ENCODE assay signal across 15 cellular contexts in the genomic region with DNA sequence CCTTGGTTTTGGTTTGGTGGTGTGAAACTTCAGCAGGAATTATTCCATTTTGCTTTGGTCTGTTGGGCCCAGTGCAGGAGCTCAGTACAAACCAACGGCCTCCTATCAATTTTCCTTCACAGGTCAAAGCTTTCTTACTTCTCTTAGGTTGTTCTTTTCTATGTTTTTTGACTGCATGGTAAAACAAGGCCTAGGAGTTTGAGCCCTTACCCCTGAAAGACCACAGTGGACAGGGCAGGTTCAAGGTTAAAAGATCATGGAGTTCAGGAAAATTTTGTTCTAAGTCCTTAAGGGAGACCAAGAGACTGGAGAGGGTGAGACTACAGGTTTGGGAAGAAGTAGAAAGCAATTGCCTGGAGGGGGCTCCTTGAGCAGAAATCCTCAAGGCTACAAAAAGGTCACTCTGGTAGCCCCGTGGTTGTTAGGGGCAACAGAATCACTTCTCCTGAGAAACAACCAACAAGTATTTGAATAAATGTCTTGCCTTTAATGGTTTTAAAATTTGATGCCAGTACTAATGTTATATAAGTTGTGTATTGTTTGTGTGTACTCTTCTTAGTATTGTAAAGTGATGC. TPM values are rescaled to one million over a fixed set of nuclear protein-coding genes. Genes with fewer than 3 reads are reported as not detected.
DNase-seq lines count a peak whose midpoint lies in the region; ATAC-seq, FAIRE-seq and TF ChIP-seq lines count a peak whose summit lies in the region.
"Had no signal": no experiment of that assay in that cellular context is flagged by ENCODE, and none has a peak within 500 bp of the region (broad histone marks: within the 10 kb centered on the region; RNA-seq: fewer than 3 reads in every experiment).

No MANE protein-coding gene starts in this region.

- H2BK5ac ChIP-seq in mesenchymal stem cell (ENCODE audit: low read depth, low read length, poor library complexity, severe bottlenecking), result no peak overlapping the region

- intact Hi-C loops in heart left ventricle (cut with DNase I), result loop anchor here in 9 of 10 donors (5.0 to 10.0 kb wide), 7 partner anchors 68 to 478 kb away; no protein-coding TSS in a partner anchor
- intact Hi-C loops in right cardiac atrium (cut with DNase I), result loop anchor here in 3 of 4 donors (5.0 to 10.0 kb wide), 5 partner anchors 73 to 476 kb away; no protein-coding TSS in a partner anchor
- intact Hi-C loops in GM12878 (cut with micrococcal nuclease; ENCODE audit: unreplicated experiment), result no loop called here
- intact Hi-C loops in uterus (cut with DNase I; ENCODE audit: low total_unique reads), result no loop called here

- H3K36me3 ChIP-seq in heart left ventricle, result no peaks in the 10 kb centered on the region
- H3K36me3 ChIP-seq in GM12878 (ENCODE audit: control insufficient read depth in 2 of 2, insufficient read depth in 2 of 2, low read length in 1 of 2), result no peaks in the 10 kb centered on the region
- H3K36me3 ChIP-seq in mesenchymal stem cell (ENCODE audit: control insufficient read depth in 1 of 2, insufficient read depth in 2 of 2, low read depth in 1 of 2, low read length in 2 of 2), result no peaks in the 10 kb centered on the region
- H3K36me3 ChIP-seq in uterus, result no peaks in the 10 kb centered on the region

- 69 to 80% (median 78%) methylated on average over 2 of the region's 2 CpGs for WGBS in heart left ventricle, 4 donors
- 81% methylated on average over 2 of the region's 2 CpGs for WGBS in right cardiac atrium
- WGBS in GM12878 (ENCODE audit: insufficient coverage, insufficient replicate concordance, low lambda C conversion rate, missing lambda C conversion rate), result 24% methylated on average over 2 of the region's 2 CpGs
- WGBS in mesenchymal stem cell, result no CpG with 5 or more reads among the region's 2 CpGs

- BruUV-seq in GM12878 (replicated peaks; lab: Mats Ljungman, UMichigan), result no TSS peak

- ATAC-seq in heart left ventricle (no peak), right cardiac atrium (no peak), GM12878 (no peak), GM18505 (IDR thresholded peaks at IDR 0.05; ENCODE audit: unreplicated experiment) (no peak), HG02798 (IDR thresholded peaks at IDR 0.05; ENCODE audit: poor library complexity, unreplicated experiment) (no peak)
- ATAC-seq: activated CD8-positive, alpha-beta memory T cell treated with anti-CD3 and anti-CD28 coated beads, Interleukin-2, amount 10 ng/mL, durations not matched to agents 7 days and 5 days; stimulated activated effector memory CD8-positive, alpha-beta T cell treated with anti-CD3 and anti-CD28 coated beads, Interleukin-12 subunit alpha, Interleukin-12 subunit beta, amount 100 ng/mL, for 72 hours had no signal

- H2AFZ ChIP-seq in GM12878 (ENCODE audit: control insufficient read depth, low read depth, low read length) (peak overlapping the region; percentile 15; the same call in 1 of the 2 replicates), mesenchymal stem cell (ENCODE audit: low read depth, low read length) (no peak overlapping the region)

- H3K9me3 ChIP-seq in heart left ventricle, result no peaks in the 10 kb centered on the region
- H3K9me3 ChIP-seq in right cardiac atrium (ENCODE audit: control insufficient read depth, low read length), result no peaks in the 10 kb centered on the region
- no peaks in the 10 kb centered on the region for H3K9me3 ChIP-seq in GM12878 (replicated peaks; ENCODE audit: control insufficient read depth, insufficient read depth, low read length)
- no peaks in the 10 kb centered on the region for H3K9me3 ChIP-seq in mesenchymal stem cell (ENCODE audit: control insufficient read depth, low read length)
- H3K9me3 ChIP-seq in uterus, result no peaks in the 10 kb centered on the region

- no peaks in the 10 kb centered on the region for H3K79me2 ChIP-seq in GM12878 (ENCODE audit: control insufficient read depth, insufficient read depth, low read length)

- no peaks in the 10 kb centered on the region for H3K79me1 ChIP-seq in mesenchymal stem cell (replicated peaks; ENCODE audit: low read length, poor library complexity, severe bottlenecking)

- POLR2A ChIA-PET in GM12878 (lab: Charles Lee), result no interaction called here

- TF ChIP-seq POLR2A in heart left ventricle (IDR thresholded peaks at IDR 0.05), result no peak
- TF ChIP-seq POLR2A in GM12878 (IDR thresholded peaks at IDR 0.05; ENCODE audit: low read depth, low read length), result no peak
- no peak for TF ChIP-seq POLR2A in uterus (IDR thresholded peaks at IDR 0.05)
- no peak for TF ChIP-seq POLR2A in GM18505 (IDR thresholded peaks at IDR 0.05; ENCODE audit: borderline replicate concordance, extremely low read depth, insufficient read depth, insufficient read length)

- peak overlapping the region; percentile 39 for H4K91ac ChIP-seq in mesenchymal stem cell (ENCODE audit: low read length)

- H4K8ac ChIP-seq in mesenchymal stem cell (ENCODE audit: low read length), result no peak overlapping the region

- no peak overlapping the region for H3K14ac ChIP-seq in mesenchymal stem cell (ENCODE audit: low read length in 2 of 2)

- H2BK120ac ChIP-seq in mesenchymal stem cell (ENCODE audit: low read depth, low read length), result peak overlapping the region; percentile 61

- H2BK15ac ChIP-seq in mesenchymal stem cell (ENCODE audit: low read depth, poor library complexity, severe bottlenecking), result no peak overlapping the region

- H3K9ac ChIP-seq in GM12878 (ENCODE audit: control insufficient read depth, insufficient read depth, low read length) (no peak overlapping the region), mesenchymal stem cell (ENCODE audit: low read length) (no peak overlapping the region)

- no peak for TF ChIP-seq EP300 in GM12878 (IDR thresholded peaks at IDR 0.05; ENCODE audit: borderline replicate concordance in 1 of 2, control insufficient read depth in 1 of 2, low read depth in 2 of 2, low read length in 2 of 2)

- DNase-seq in heart left ventricle (no peak), right cardiac atrium (no peak), GM12878 (ENCODE audit: low read depth, low spot score) (no peak), mesenchymal stem cell (no peak), uterus (no peak), NCI-H82 treated with DMSO at 0.1 percent for 48 hours (lab: John Stamatoyannopoulos, UW; ENCODE audit: unreplicated experiment) (no peak)
- DNase-seq: activated CD8-positive, alpha-beta memory T cell treated with anti-CD3 and anti-CD28 coated beads, Interleukin-2, amount 10 ng/mL, durations not matched to agents 7 days and 5 days; activated naive CD4-positive, alpha-beta T cell treated with Interleukin-2 at 50 U/mL for 16 hours; NCI-H2107; NK-92 treated with Interleukin-12 subunit alpha and Interleukin-12 subunit beta, amount 100 ng/mL, for 24 hours; stimulated activated CD4-positive, alpha-beta T cell treated with anti-CD3 and anti-CD28 coated beads, Interleukin-4, amount 100 ng/mL, for 4 hours had no signal

- no peaks in the 10 kb centered on the region for H4K20me1 ChIP-seq in GM12878 (ENCODE audit: control insufficient read depth, insufficient read depth)

- TF ChIP-seq CTCF in heart left ventricle (IDR thresholded peaks at IDR 0.05) (no peak), GM12878 (IDR thresholded peaks at IDR 0.05 in 2 of 3, conservative IDR thresholded peaks at IDR 0.05 in 1 of 3; ENCODE audit: control insufficient read depth in 2 of 3, extremely low read depth in 1 of 3, insufficient read depth in 1 of 3, low read depth in 3 of 3, low read length in 3 of 3) (no peak), uterus (IDR thresholded peaks at IDR 0.05) (no peak)

- H3K4ac ChIP-seq in mesenchymal stem cell (ENCODE audit: low read depth in 1 of 2, low read length in 2 of 2), result peak overlapping the region; percentile 67 to 75

- no peaks in the 10 kb centered on the region for H3K27me3 ChIP-seq in heart left ventricle
- no peaks in the 10 kb centered on the region for H3K27me3 ChIP-seq in right cardiac atrium (ENCODE audit: control insufficient read depth, insufficient read depth)
- peaks cover 0 to 2% of the 10 kb centered on the region in 2 experiments; a peak in 1 of 4 replicates for H3K27me3 ChIP-seq in GM12878 (replicated peaks in 1 of 2; ENCODE audit: control insufficient read depth in 2 of 2, insufficient read depth in 2 of 2, low read length in 1 of 2)
- H3K27me3 ChIP-seq in mesenchymal stem cell (ENCODE audit: control insufficient read depth in 1 of 2, insufficient read depth in 1 of 2, low read length in 2 of 2), result no peaks in the 10 kb centered on the region
- H3K27me3 ChIP-seq in uterus, result no peaks in the 10 kb centered on the region

- H2BK12ac ChIP-seq in mesenchymal stem cell (ENCODE audit: low read length in 2 of 2), result peak overlapping the region; percentile 0 to 42

- SMC1A ChIA-PET in GM12878 (lab: Charles Lee; ENCODE audit: uncharacterized antibody, unreplicated experiment), result interaction anchor here (0.9 kb wide), 1 partner anchor 228 kb away, joined by 3 read pairs; no protein-coding TSS in a partner anchor

- H3K23ac ChIP-seq in mesenchymal stem cell (ENCODE audit: low read length in 2 of 2), result no peak overlapping the region

- no peak for TF ChIP-seq RAD21 in GM12878 (IDR thresholded peaks at IDR 0.05; ENCODE audit: insufficient read depth, low read depth, low read length)

- CTCF ChIA-PET in GM12878 (lab: Yijun Ruan, JAX), result interaction anchor here (1.0 kb wide), 1 partner anchor 99 kb away, joined by 3 read pairs; no protein-coding TSS in a partner anchor

- H2AK5ac ChIP-seq in mesenchymal stem cell (ENCODE audit: low read length, severe bottlenecking), result peak overlapping the region; percentile 86

- H3K4me2 ChIP-seq in GM12878 (ENCODE audit: control insufficient read depth, insufficient read depth), result no peak overlapping the region
- no peak overlapping the region for H3K4me2 ChIP-seq in mesenchymal stem cell (ENCODE audit: low read length, poor library complexity, severe bottlenecking)

- RAD21 ChIA-PET in GM12878 (lab: Charles Lee; ENCODE audit: unreplicated experiment), result no interaction called here

- H3K4me1 ChIP-seq in heart left ventricle (peaks cover 0 to 38% (median 11%) of the 10 kb centered on the region in 12 donors), right cardiac atrium (ENCODE audit: control insufficient read depth, insufficient read depth, low read length) (no peaks in the 10 kb centered on the region), GM12878 (ENCODE audit: control insufficient read depth, insufficient read depth, low read length) (no peaks in the 10 kb centered on the region), mesenchymal stem cell (ENCODE audit: control insufficient read depth, insufficient read depth, low read depth, low read length) (peaks cover 5% of the 10 kb centered on the region), uterus (no peaks in the 10 kb centered on the region)

- H3K18ac ChIP-seq in mesenchymal stem cell (ENCODE audit: low read depth in 1 of 2, low read length in 2 of 2), result peak overlapping the region; percentile 12 to 43

- in situ Hi-C loops in GM12878 (cut with MboI), result loop anchor here (10.0 to 25.0 kb wide), 2 partner anchors 306 to 468 kb away; no protein-coding TSS in a partner anchor

- no peak for FAIRE-seq in GM12878 (lab: Jason Lieb, UNC)
- FAIRE-seq: HTR-8/SVneo had no signal

- H3K4me3 ChIP-seq in heart left ventricle (no peak overlapping the region), right cardiac atrium (ENCODE audit: low read length) (no peak overlapping the region), GM12878 (no peak overlapping the region), mesenchymal stem cell (ENCODE audit: insufficient read depth in 1 of 2, low read depth in 1 of 2, low read length in 2 of 2) (no peak overlapping the region), uterus (no peak overlapping the region)

- peak overlapping the region in 8 of 12 donors; percentile 7 to 50 (median 24) for H3K27ac ChIP-seq in heart left ventricle
- H3K27ac ChIP-seq in right cardiac atrium (ENCODE audit: low read length), result no peak overlapping the region
- no peak overlapping the region for H3K27ac ChIP-seq in GM12878 (ENCODE audit: control insufficient read depth, insufficient read depth)
- H3K27ac ChIP-seq in mesenchymal stem cell (ENCODE audit: low read length, poor library complexity, severe bottlenecking), result peak overlapping the region; percentile 56
- peak overlapping the region; percentile 54 to 80 for H3K27ac ChIP-seq in uterus

RNA-seq across cellular contexts. Expression of a gene that starts 40.9 kb away (rescaled TPM):
- total RNA-seq in heart left ventricle, result 10 to 100 TPM; 18.1 to 34.9 (median 28.7) TPM
- polyA plus RNA-seq in heart left ventricle, result 1 to 10 TPM; 4.8 to 9.0 TPM
- 10 to 100 TPM; 25.1 to 30.2 (median 27.8) TPM for total RNA-seq in right cardiac atrium
- polyA plus RNA-seq in right cardiac atrium, result 7.3 TPM
- total RNA-seq in GM12878 (2013; cell fraction: nucleolus; rRNA removed), result 31.8 and 35.9 TPM in 2 replicates
- 10.2 and 14.0 TPM in 2 replicates for total RNA-seq in GM12878 (2014; rRNA removed)
- total RNA-seq in GM12878 (2014; rRNA removed; fragmentation: Illumina TruSeq; extraction: Trizol), result 17.3 and 18.0 TPM in 2 replicates
- 26.6 and 30.4 TPM in 2 replicates for total RNA-seq in GM12878 (2021)
- 7.3 TPM for polyA plus RNA-seq in GM12878 (2011; ENCODE audit: low read depth)
- 16.8 and 24.1 TPM in 2 replicates for polyA plus RNA-seq in GM12878 (2011; rRNA removed)
- 5.7 and 7.1 TPM in 2 replicates for polyA plus RNA-seq in GM12878 (2011; cell fraction: cytosol; rRNA removed)
- polyA plus RNA-seq in GM12878 (2011; cell fraction: nucleus; rRNA removed), result 20.9 and 22.2 TPM in 2 replicates
- 12.7 and 14.4 TPM in 2 replicates for polyA plus RNA-seq in GM12878 (2012)
- 18.0 and 21.6 TPM in 2 replicates for polyA plus RNA-seq in GM12878 (2014; fragmentation: Illumina TruSeq; extraction: Trizol)
- polyA plus RNA-seq in GM12878 (2014; fragmentation: Nextera tagmentation; extraction: Ambion mirVana), result 1 to 10 TPM; 6.8 to 9.2 TPM
- polyA plus RNA-seq in GM12878 (2014; rRNA removed), result 10.7 and 13.0 TPM in 2 replicates
- polyA plus RNA-seq in GM12878 (2016; fragmentation: Nextera tagmentation; extraction: Ambion mirVana), result 10 to 100 TPM; 20.7 to 26.5 TPM
- 16.7 and 26.6 TPM in 2 replicates for polyA minus RNA-seq in GM12878 (2011; rRNA and poly(A)+ RNA removed)
- 17.4 and 30.0 TPM in 2 replicates for polyA minus RNA-seq in GM12878 (2011; cell fraction: cytosol; rRNA and poly(A)+ RNA removed)
- 10.8 and 14.2 TPM in 2 replicates for polyA minus RNA-seq in GM12878 (2011; cell fraction: nucleus; rRNA and poly(A)+ RNA removed)
- 15.5 TPM for polyA plus RNA-seq in mesenchymal stem cell (2013, experiment 1 of 2)
- 15.3 TPM for polyA plus RNA-seq in mesenchymal stem cell (2013, experiment 2 of 2)
- total RNA-seq in uterus, result 10 to 100 TPM; 22.0 to 61.5 (median 56.5) TPM

Comparison
In these comparisons a context has a peak if more than half of its experiments do, and no peak if none do; other contexts are left out.
1. H3K27ac ChIP-seq: peak in heart left ventricle (8 of 12), mesenchymal stem cell (single experiment) and uterus (2 of 2); none in right cardiac atrium (single experiment) and GM12878 (single experiment).
2. intact Hi-C loops: an anchor here in heart left ventricle (5.0 to 10.0 kb wide) and right cardiac atrium (5.0 to 10.0 kb wide); none called in GM12878 and uterus.